Comparison of ENCODE assay signal across 12 cellular contexts in genomic region chr6:1873781-1874180, GRCh38.
A peak's percentile ranks its signal among the peaks of the same experiment; 100 is the strongest.
DNase-seq lines count a peak whose midpoint lies in the region; ATAC-seq and TF ChIP-seq lines count a peak whose summit lies in the region.
"Had no signal": no experiment of that assay in that cellular context is flagged by ENCODE, and none has a peak within 500 bp of the region (broad histone marks: within the 10 kb centered on the region; RNA-seq: fewer than 3 reads in every experiment).

No MANE protein-coding gene starts in this region.

- no peak overlapping the region for H2AFZ ChIP-seq in neural progenitor cell (replicated peaks)

- peaks cover 37% of the 10 kb centered on the region for H3K4me1 Mint-ChIP-seq in neural progenitor cell

- no peaks in the 10 kb centered on the region for H3K9me3 Mint-ChIP-seq in neural progenitor cell
- H3K9me3 Mint-ChIP-seq: H9 had no signal

- H4K20me1 ChIP-seq in neural progenitor cell (ENCODE audit: low read depth), result peaks cover 7% of the 10 kb centered on the region

- no peak overlapping the region for H3K9ac ChIP-seq in neural progenitor cell

- H3K4me3 Mint-ChIP-seq in neural progenitor cell, result no peak overlapping the region
- H3K4me3 Mint-ChIP-seq: H9 had no signal

- intact Hi-C loops in heart right ventricle (cut with DNase I), result no loop called here

- ATAC-seq in thoracic aorta (ENCODE audit: insufficient number of reproducible peaks, low FRiP score, low read depth), result no peak
- no peak for ATAC-seq in heart right ventricle
- ATAC-seq in GM21360 (IDR thresholded peaks at IDR 0.05; ENCODE audit: unreplicated experiment), result no peak
- ATAC-seq: PC-3 had no signal

- no peaks in the 10 kb centered on the region for H3K79me2 ChIP-seq in neural progenitor cell (ENCODE audit: low read depth)

- H3F3A ChIP-seq in neural progenitor cell (ENCODE audit: low read depth), result peaks cover 16% of the 10 kb centered on the region

- no peaks in the 10 kb centered on the region for H3K27me3 ChIP-seq in neural progenitor cell
- H3K27me3 ChIP-seq in thoracic aorta (replicated peaks; ENCODE audit: insufficient read depth), result no peaks in the 10 kb centered on the region
- peaks cover 0 to 20% (median 10%) of the 10 kb centered on the region in 7 donors for H3K27me3 ChIP-seq in heart right ventricle

- DNase-seq in RPMI7951 (ENCODE audit: low read depth) (peak; percentile 38), hippocampal formation (lab: John Stamatoyannopoulos, UW) (peak; percentile 21 to 29), neural progenitor cell (ENCODE audit: low spot score) (peak; percentile 39), thoracic aorta (ENCODE audit: low spot score) (no peak), NCI-H1092 treated with DMSO at 0.1 percent for 48 hours (lab: John Stamatoyannopoulos, UW) (no peak), heart right ventricle (no peak)
- DNase-seq: H9, NCI-H1048, NCI-H187 treated with DMSO at 0.1 percent for 48 hours, NCI-H446, PC-3 had no signal

- WGBS in heart right ventricle, 2 donors, result 42 to 63% methylated on average over 11 of the region's 11 CpGs

- H3K4me2 ChIP-seq in neural progenitor cell, result peak overlapping the region; percentile 1

- H3K27ac Mint-ChIP-seq in neural progenitor cell, result no peak overlapping the region

- peaks cover 2% of the 10 kb centered on the region for H3K27me3 Mint-ChIP-seq in neural progenitor cell (ENCODE audit: insufficient read depth, low read depth)

- H3K9me3 ChIP-seq in neural progenitor cell (ENCODE audit: low read depth) (no peaks in the 10 kb centered on the region), thoracic aorta (no peaks in the 10 kb centered on the region), heart right ventricle (no peaks in the 10 kb centered on the region)

- TF ChIP-seq CTCF in neural progenitor cell (IDR thresholded peaks at IDR 0.05) (no peak), thoracic aorta (IDR thresholded peaks at IDR 0.05) (no peak), heart right ventricle (IDR thresholded peaks at IDR 0.05) (no peak)

- H3K27ac ChIP-seq in neural progenitor cell, result no peak overlapping the region
- peak overlapping the region; percentile 80 to 90 for H3K27ac ChIP-seq in thoracic aorta
- H3K27ac ChIP-seq in heart right ventricle, result no peak overlapping the region

- no peaks in the 10 kb centered on the region for H3K36me3 Mint-ChIP-seq in neural progenitor cell

- H3K36me3 ChIP-seq in neural progenitor cell (no peaks in the 10 kb centered on the region), thoracic aorta (no peaks in the 10 kb centered on the region), heart right ventricle (no peaks in the 10 kb centered on the region)

- H3K4me1 ChIP-seq in neural progenitor cell, result peaks cover 39% of the 10 kb centered on the region
- peaks cover 0 to 46% of the 10 kb centered on the region in 2 donors for H3K4me1 ChIP-seq in thoracic aorta (ENCODE audit: control insufficient read depth in 1 of 2, low read depth in 2 of 2)
- H3K4me1 ChIP-seq in heart right ventricle, result peaks cover 0 to 19% (median 10%) of the 10 kb centered on the region in 9 donors

- no peak overlapping the region for H3K4me3 ChIP-seq in neural progenitor cell
- no peak overlapping the region for H3K4me3 ChIP-seq in thoracic aorta
- no peak overlapping the region for H3K4me3 ChIP-seq in heart right ventricle

Comparison
In these comparisons a context has a peak if more than half of its experiments do, and no peak if none do; other contexts are left out.
1. DNase-seq: peak in RPMI7951 (single experiment), hippocampal formation (2 of 2) and neural progenitor cell (single experiment); none in thoracic aorta (single experiment), NCI-H1092 treated with DMSO at 0.1 percent for 48 hours (single experiment) and heart right ventricle (0 of 2).
2. H3K27ac ChIP-seq: peak in thoracic aorta (2 of 2); none in neural progenitor cell (single experiment) and heart right ventricle (0 of 10).